In the genomic region with DNA sequence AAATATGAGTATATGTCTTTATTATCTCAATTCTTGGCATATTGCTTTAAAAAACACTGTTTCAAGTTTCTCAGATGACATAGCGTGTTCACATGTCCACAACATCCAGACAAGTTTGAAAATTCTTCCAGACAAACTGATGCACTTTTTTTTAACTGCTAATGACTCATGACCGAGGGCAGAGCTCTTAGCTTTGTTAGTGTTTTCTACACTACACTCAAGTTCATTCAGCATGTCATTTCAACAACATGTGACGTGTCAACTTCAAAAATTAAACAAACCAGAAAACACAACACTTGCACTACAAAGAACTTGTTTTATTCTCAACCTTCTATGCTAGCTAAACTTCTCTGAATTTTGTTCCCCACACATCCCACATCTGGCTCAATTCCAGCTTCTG, we compare ENCODE assay signal across 22 cellular contexts.
DNase-seq lines count a peak whose midpoint lies in the region; FAIRE-seq and TF ChIP-seq lines count a peak whose summit lies in the region.
"Had no signal": no experiment of that assay in that cellular context is flagged by ENCODE, and none has a peak within 500 bp of the region (broad histone marks: within the 10 kb centered on the region; RNA-seq: fewer than 3 reads in every experiment).

No MANE protein-coding gene starts in this region.

- no peaks in the 10 kb centered on the region for H3K4me1 ChIP-seq in hepatocyte (ENCODE audit: insufficient read depth)
- H3K4me1 ChIP-seq in thyroid gland: peaks cover 22 to 29% of the 10 kb centered on the region in 2 donors
- H3K4me1 ChIP-seq: BLaER1 treated with 17β-estradiol and CSF1 and Interleukin-3, amounts not matched to agents 10 nM and 100 nM had no signal

- H3K4me3 Mint-ChIP-seq in HFFc6: no peak overlapping the region
- H3K4me3 Mint-ChIP-seq: dendritic cell treated with granulocyte-macrophage colony-stimulating factor and Interleukin-4, amounts not matched to agents 40 ng/mL and 50 ng/mL, for 4 days; stimulated activated effector memory CD8-positive, alpha-beta T cell treated with anti-CD3 and anti-CD28 coated beads, Interleukin-12 subunit alpha, Interleukin-12 subunit beta, amount 100 ng/mL, for 72 hours had no signal

- peaks cover 6% of the 10 kb centered on the region; the same call in 1 of the 2 replicates for H3K36me3 Mint-ChIP-seq in HFFc6 (ENCODE audit: low read depth)
- H3K36me3 Mint-ChIP-seq: stimulated activated effector memory CD8-positive, alpha-beta T cell treated with anti-CD3 and anti-CD28 coated beads, Interleukin-12 subunit alpha, Interleukin-12 subunit beta, amount 100 ng/mL, for 72 hours had no signal

- no peaks in the 10 kb centered on the region for H3K79me2 ChIP-seq in hepatocyte

- no peak overlapping the region for H3K4me3 ChIP-seq in bronchial epithelial cell (ENCODE audit: low read depth, low read length)
- H3K4me3 ChIP-seq in hepatocyte: no peak overlapping the region
- H3K4me3 ChIP-seq in thyroid gland (replicated peaks in 1 of 3): no peak overlapping the region
- H3K4me3 ChIP-seq: BLaER1 treated with 17β-estradiol and CSF1 and Interleukin-3, amounts not matched to agents 10 nM and 100 nM; thoracic aorta had no signal

- no peak overlapping the region for H3K27ac Mint-ChIP-seq in HFFc6
- H3K27ac Mint-ChIP-seq: dendritic cell treated with granulocyte-macrophage colony-stimulating factor and Interleukin-4, amounts not matched to agents 40 ng/mL and 50 ng/mL, for 4 days; stimulated activated effector memory CD8-positive, alpha-beta T cell treated with anti-CD3 and anti-CD28 coated beads, Interleukin-12 subunit alpha, Interleukin-12 subunit beta, amount 100 ng/mL, for 72 hours had no signal

- no peak for FAIRE-seq in bronchial epithelial cell (lab: Jason Lieb, UNC)
- FAIRE-seq: keratinocyte, TTC549 had no signal

- DNase-seq in NCI-H510A treated with DMSO at 0.1 percent for 48 hours (lab: John Stamatoyannopoulos, UW) (peak; percentile 27), NCI-H510A (lab: John Stamatoyannopoulos, UW) (no peak), bronchial epithelial cell (ENCODE audit: low read depth) (peak; percentile 23), hepatocyte (ENCODE audit: low spot score) (peak; percentile 10), thyroid gland (peak; percentile 20 to 27), HFFc6 (no peak)
- DNase-seq in activated effector memory CD4-positive, alpha-beta T cell treated with anti-CD3 and anti-CD28 coated beads, Interleukin-2, amount 50 U/mL, for 16 hours: no peak
- no peak for DNase-seq in activated CD4-positive, alpha-beta T cell treated with anti-CD3 and anti-CD28 coated beads, Interleukin-2, amount 50 U/mL, for 4 hours
- DNase-seq: 8988T; activated CD4-positive, alpha-beta T cell treated with anti-CD3 and anti-CD28 coated beads for 48 hours; activated CD8-positive, alpha-beta memory T cell treated with anti-CD3 and anti-CD28 coated beads, Interleukin-2, amount 50 U/mL, for 48 hours; aorta; NCI-H1436; NCI-H226; RPMI8226; SW 1271 had no signal

- no peaks in the 10 kb centered on the region; the same call in 1 of the 2 replicates for H3K27me3 Mint-ChIP-seq in HFFc6 (ENCODE audit: insufficient read depth)
- H3K27me3 Mint-ChIP-seq: dendritic cell treated with granulocyte-macrophage colony-stimulating factor and Interleukin-4, amounts not matched to agents 40 ng/mL and 50 ng/mL, for 4 days had no signal

- H3K27ac ChIP-seq in hepatocyte (peak overlapping the region; percentile 10), thyroid gland (peak overlapping the region; percentile 64 to 74 (median 65))
- H3K27ac ChIP-seq: BLaER1 treated with 17β-estradiol and CSF1 and Interleukin-3, amounts not matched to agents 10 nM and 100 nM; thoracic aorta had no signal

- H3K36me3 ChIP-seq in bronchial epithelial cell (ENCODE audit: control insufficient read depth, insufficient read depth, low read length) (no peaks in the 10 kb centered on the region), hepatocyte (replicated peaks; ENCODE audit: insufficient read depth, low read depth) (no peaks in the 10 kb centered on the region), thyroid gland (no peaks in the 10 kb centered on the region)
- H3K36me3 ChIP-seq: BLaER1 treated with 17β-estradiol and CSF1 and Interleukin-3, amounts not matched to agents 10 nM and 100 nM; thoracic aorta had no signal

- H3K4me2 ChIP-seq in hepatocyte: no peak overlapping the region
- H3K4me2 ChIP-seq: BLaER1 treated with 17β-estradiol and CSF1 and Interleukin-3, amounts not matched to agents 10 nM and 100 nM had no signal

- no peak for TF ChIP-seq CTCF in bronchial epithelial cell (IDR thresholded peaks at IDR 0.05; ENCODE audit: insufficient read depth, low read length, severe bottlenecking)
- no peak for TF ChIP-seq CTCF in hepatocyte (IDR thresholded peaks at IDR 0.05; ENCODE audit: poor library complexity)
- TF ChIP-seq CTCF in thyroid gland (IDR thresholded peaks at IDR 0.05): no peak
- TF ChIP-seq CTCF in HFFc6 (IDR thresholded peaks at IDR 0.05): no peak

- H3K27me3 ChIP-seq in bronchial epithelial cell (ENCODE audit: control insufficient read depth, insufficient read depth, low read length): no peaks in the 10 kb centered on the region
- H3K27me3 ChIP-seq in hepatocyte: no peaks in the 10 kb centered on the region
- no peaks in the 10 kb centered on the region for H3K27me3 ChIP-seq in thyroid gland
- H3K27me3 ChIP-seq: BLaER1 treated with 17β-estradiol and CSF1 and Interleukin-3, amounts not matched to agents 10 nM and 100 nM had no signal

- no peaks in the 10 kb centered on the region for H3K9me3 ChIP-seq in hepatocyte (ENCODE audit: low read depth)
- no peaks in the 10 kb centered on the region for H3K9me3 ChIP-seq in thyroid gland
- H3K9me3 ChIP-seq: thoracic aorta had no signal

- no peak for TF ChIP-seq POLR2A in thyroid gland (IDR thresholded peaks at IDR 0.05)

- no peaks in the 10 kb centered on the region for H3K9me2 ChIP-seq in hepatocyte (replicated peaks; ENCODE audit: insufficient read depth)

- no peaks in the 10 kb centered on the region for H4K20me1 ChIP-seq in hepatocyte (ENCODE audit: insufficient read depth, poor library complexity, severe bottlenecking)
- H4K20me1 ChIP-seq: BLaER1 treated with 17β-estradiol and CSF1 and Interleukin-3, amounts not matched to agents 10 nM and 100 nM had no signal

- H3K9me3 Mint-ChIP-seq in HFFc6: peaks cover 21% of the 10 kb centered on the region

- H2AFZ ChIP-seq in hepatocyte: no peak overlapping the region

- WGBS in hepatocyte (ENCODE audit: low lambda C conversion rate, missing lambda C conversion rate): 68% methylated on average over 3 of the region's 3 CpGs
- WGBS in thyroid gland, 2 donors: 18 to 22% methylated on average over 3 of the region's 3 CpGs

- intact Hi-C loops in thyroid gland (cut with DNase I): no loop called here

- no peaks in the 10 kb centered on the region for H3K4me1 Mint-ChIP-seq in HFFc6 (ENCODE audit: low read depth)
- H3K4me1 Mint-ChIP-seq: stimulated activated effector memory CD8-positive, alpha-beta T cell treated with anti-CD3 and anti-CD28 coated beads, Interleukin-12 subunit alpha, Interleukin-12 subunit beta, amount 100 ng/mL, for 72 hours had no signal

Comparison
In these comparisons a context has a peak if more than half of its experiments do, and no peak if none do; other contexts are left out.
1. DNase-seq: peak in NCI-H510A treated with DMSO at 0.1 percent for 48 hours (single experiment), bronchial epithelial cell (single experiment), hepatocyte (single experiment) and thyroid gland (2 of 2); none in NCI-H510A (single experiment), HFFc6 (single experiment), activated effector memory CD4-positive, alpha-beta T cell treated with anti-CD3 and anti-CD28 coated beads, Interleukin-2, amount 50 U/mL, for 16 hours (single experiment) and activated CD4-positive, alpha-beta T cell treated with anti-CD3 and anti-CD28 coated beads, Interleukin-2, amount 50 U/mL, for 4 hours (0 of 2).